Comparison of ENCODE assay signal across 32 cellular contexts in genomic region chr15:58119016-58119415, GRCh38. TPM values are rescaled to one million over a fixed set of nuclear protein-coding genes. Genes with fewer than 3 reads are reported as not detected.
"Had no signal": no experiment of that assay in that cellular context is flagged by ENCODE, and none has a peak within 500 bp of the region (broad histone marks: within the 10 kb centered on the region; RNA-seq: fewer than 3 reads in every experiment).

No MANE protein-coding gene starts in this region.

- ATAC-seq: effector memory CD8-positive, alpha-beta T cell; esophagus mucosa; gastrocnemius medialis; heart right ventricle; left colon; left lung; left ventricle myocardium superior; lower lobe of right lung; mucosa of descending colon had no signal

- FAIRE-seq: colon, endometrium, kidney had no signal

- H3K27ac ChIP-seq: epithelial cell of prostate, esophagus squamous epithelium, gastrocnemius medialis, heart right ventricle, left lung, lower lobe of right lung had no signal

- H3K27ac Mint-ChIP-seq: dendritic cell treated with granulocyte-macrophage colony-stimulating factor and Interleukin-4, amounts not matched to agents 40 ng/mL and 50 ng/mL, for 4 days; effector memory CD8-positive, alpha-beta T cell; endodermal cell; mesothelial cell of epicardium; naive B cell had no signal

- DNase-seq: cortex of kidney; effector CD8-positive, alpha-beta T cell; effector memory CD8-positive, alpha-beta T cell; endodermal cell; erythroblast; esophagus squamous epithelium; foreskin fibroblast; foreskin melanocyte; gastrocnemius medialis; glutamatergic neuron; head of caudate nucleus; heart right ventricle; hippocampal formation; islet precursor cell; kidney; kidney glomerular epithelial cell; left colon; left lung; left ventricle myocardium superior; lower lobe of right lung; mesenchymal stem cell; mucosa of descending colon; naive B cell had no signal

- H3K4me1 ChIP-seq: esophagus squamous epithelium, gastrocnemius medialis, heart right ventricle, left lung, lower lobe of right lung had no signal

- H3K27me3 ChIP-seq: esophagus squamous epithelium, gastrocnemius medialis had no signal

- H3K9me3 Mint-ChIP-seq: dendritic cell treated with granulocyte-macrophage colony-stimulating factor and Interleukin-4, amounts not matched to agents 40 ng/mL and 50 ng/mL, for 4 days; effector memory CD8-positive, alpha-beta T cell had no signal

- H3K4me3 ChIP-seq: esophagus squamous epithelium, gastrocnemius medialis, heart right ventricle, left lung, lower lobe of right lung, mucosa of descending colon had no signal

- H3K4me1 Mint-ChIP-seq: endodermal cell, mesothelial cell of epicardium, naive B cell had no signal

- H3K9me3 ChIP-seq: esophagus squamous epithelium, gastrocnemius medialis, heart right ventricle, left lung, lower lobe of right lung, mucosa of descending colon had no signal

- H3K36me3 Mint-ChIP-seq: naive B cell had no signal

- H3K36me3 ChIP-seq: esophagus squamous epithelium, gastrocnemius medialis, heart right ventricle, left lung, lower lobe of right lung had no signal

- H3K4me3 Mint-ChIP-seq: dendritic cell treated with granulocyte-macrophage colony-stimulating factor and Interleukin-4, amounts not matched to agents 40 ng/mL and 50 ng/mL, for 4 days; effector memory CD8-positive, alpha-beta T cell; endodermal cell; mesothelial cell of epicardium; naive B cell had no signal

- H3K27me3 Mint-ChIP-seq: dendritic cell treated with granulocyte-macrophage colony-stimulating factor and Interleukin-4, amounts not matched to agents 40 ng/mL and 50 ng/mL, for 4 days had no signal

RNA-seq across cellular contexts. Expression of gene AQP9, which starts 19.2 kb away (rescaled TPM):
- total RNA-seq: dermis microvascular lymphatic vessel endothelial cell, endodermal cell, glomerular endothelial cell, lung microvascular endothelial cell, mesothelial cell of epicardium had no signal

RNA-seq across cellular contexts. Expression of gene ALDH1A2, which starts 53.5 kb away (rescaled TPM):
- total RNA-seq: endodermal cell had no signal
